In genomic region chr2:71252862-71253261, GRCh38 we compare ENCODE assay signal across 25 cellular contexts.
"Had no signal": no experiment of that assay in that cellular context is flagged by ENCODE, and none has a peak within 500 bp of the region (broad histone marks: within the 10 kb centered on the region; RNA-seq: fewer than 3 reads in every experiment).

No MANE protein-coding gene starts in this region.

- ATAC-seq: naive thymus-derived CD8-positive, alpha-beta T cell; natural killer cell treated with Interleukin-12 subunit alpha and Interleukin-12 subunit beta and Interleukin-15 and Interleukin-18, amount 100 ng/mL, for 72 hours; pancreas; right cardiac atrium; sciatic nerve; stimulated activated effector memory CD8-positive, alpha-beta T cell treated with anti-CD3 and anti-CD28 coated beads, Interleukin-12 subunit alpha, Interleukin-12 subunit beta, amount 100 ng/mL, for 72 hours had no signal

- DNase-seq: naive thymus-derived CD8-positive, alpha-beta T cell; nephron progenitor cell; nucleus accumbens; pancreas; right cardiac atrium; small intestine; stimulated activated CD4-positive, alpha-beta T cell treated with anti-CD3 and anti-CD28 coated beads, Interleukin-15, amount 100 ng/mL, for 24 hours; stimulated activated CD4-positive, alpha-beta T cell treated with anti-CD3 and anti-CD28 coated beads, Interleukin-2, amount 100 ng/mL, for 24 hours; stimulated activated CD4-positive, alpha-beta T cell treated with anti-CD3 and anti-CD28 coated beads, Interleukin-2, amount 100 ng/mL, for 48 hours; stimulated activated CD4-positive, alpha-beta T cell treated with anti-CD3 and anti-CD28 coated beads, Interleukin-4, amount 100 ng/mL, for 24 hours; stimulated activated naive B cell treated with anti-CD40 and anti-IgM and Interleukin-4, amounts not matched to agents 10 μg/mL and 1 μg/mL and 100 μg/mL, for 72 hours; stimulated activated naive CD4-positive, alpha-beta T cell treated with Interleukin-2 at 50 U/mL for 16 hours; stomach; thyroid gland; trophoblast cell; upper lobe of left lung had no signal

- H3K27me3 ChIP-seq: pancreas, thyroid gland, tibial nerve, upper lobe of left lung, vagina had no signal

- FAIRE-seq: pancreas, urothelium cell line had no signal

- H3K9me3 ChIP-seq: neutrophil, pancreas, prostate gland, stomach, thoracic aorta, thyroid gland, tibial nerve, upper lobe of left lung, vagina had no signal

- H3K27ac ChIP-seq: neutrophil, pancreas, prostate gland, stomach, thoracic aorta, thyroid gland, tibial nerve, upper lobe of left lung, vagina had no signal

- H3K4me1 ChIP-seq: pancreas, prostate gland, stomach, thyroid gland, upper lobe of left lung, vagina had no signal

- H3K36me3 ChIP-seq: neutrophil, pancreas, prostate gland, stomach, thoracic aorta, thyroid gland, tibial nerve, upper lobe of left lung, vagina had no signal

- H3K4me3 ChIP-seq: pancreas, prostate gland, stomach, thoracic aorta, thyroid gland, tibial nerve, upper lobe of left lung, vagina had no signal
